Comparison of ENCODE assay signal across 24 cellular contexts in genomic region chr3:178072391-178072790, GRCh38.
DNase-seq lines count a peak whose midpoint lies in the region; ATAC-seq and TF ChIP-seq lines count a peak whose summit lies in the region.
"Had no signal": no experiment of that assay in that cellular context is flagged by ENCODE, and none has a peak within 500 bp of the region (broad histone marks: within the 10 kb centered on the region; RNA-seq: fewer than 3 reads in every experiment).

No MANE protein-coding gene starts in this region.

- H3K36me3 ChIP-seq in H7 (replicated peaks; ENCODE audit: control insufficient read depth, insufficient read depth, low read length) = no peaks in the 10 kb centered on the region
- H3K36me3 ChIP-seq: breast epithelium, SJSA1, tibial artery had no signal

- no peaks in the 10 kb centered on the region for H3K36me3 Mint-ChIP-seq in chondrocyte (ENCODE audit: low read depth)
- H3K36me3 Mint-ChIP-seq: CD8-positive, alpha-beta T cell had no signal

- peaks cover 25% of the 10 kb centered on the region for H3K4me1 Mint-ChIP-seq in chondrocyte (ENCODE audit: low read depth)

- peaks cover 2% of the 10 kb centered on the region for H3K9me3 Mint-ChIP-seq in chondrocyte (ENCODE audit: low read depth)
- H3K9me3 Mint-ChIP-seq: CD8-positive, alpha-beta T cell; neural crest cell had no signal

- no peak for ATAC-seq in HG02884 (IDR thresholded peaks at IDR 0.05; ENCODE audit: unreplicated experiment)
- ATAC-seq in HG02840 (IDR thresholded peaks at IDR 0.05; ENCODE audit: low FRiP score, unreplicated experiment) = no peak
- ATAC-seq: CD8-positive, alpha-beta T cell; left cardiac atrium; T-helper 17 cell had no signal

- no peaks in the 10 kb centered on the region for H3K27me3 Mint-ChIP-seq in chondrocyte (ENCODE audit: low read depth)

- no peaks in the 10 kb centered on the region for H3K27me3 ChIP-seq in H7 (ENCODE audit: control insufficient read depth, insufficient read depth, low read length)
- H3K27me3 ChIP-seq: breast epithelium, SJSA1, tibial artery had no signal

- peak; percentile 52 for DNase-seq in AG10803 (ENCODE audit: low read depth)
- peak; percentile 8 for DNase-seq in DMS79 treated with DMSO at 0.1 percent for 48 hours (lab: John Stamatoyannopoulos, UW)
- no peak for DNase-seq in chondrocyte (ENCODE audit: low spot score)
- DNase-seq in middle frontal gyrus (ENCODE audit: extremely low spot score, low spot score) = peak; percentile 32
- DNase-seq in activated CD4-positive, alpha-beta T cell treated with anti-CD3 and anti-CD28 coated beads for 4 hours = no peak
- DNase-seq in H7 = no peak
- DNase-seq: activated CD8-positive, alpha-beta memory T cell treated with anti-CD3 and anti-CD28 coated beads, Interleukin-2, amount 50 U/mL, for 4 hours; activated effector memory CD4-positive, alpha-beta T cell treated with Interleukin-2 at 50 U/mL for 16 hours; CD8-positive, alpha-beta T cell; DND-41; erythroblast; KG1; left cardiac atrium; NCI-H2029; NCI-H82; small intestine; stimulated activated naive CD4-positive, alpha-beta T cell treated with Interleukin-2 at 50 U/mL for 16 hours; T-helper 17 cell; tibial artery had no signal

- no peak overlapping the region for H3K4me3 ChIP-seq in AG10803 (ENCODE audit: low read length)
- H3K4me3 ChIP-seq in H7 (ENCODE audit: insufficient read depth, low read depth, low read length) = no peak overlapping the region
- H3K4me3 ChIP-seq: breast epithelium, SJSA1, tibial artery had no signal

- no peak overlapping the region for H3K4me3 Mint-ChIP-seq in chondrocyte (ENCODE audit: unreplicated experiment)
- H3K4me3 Mint-ChIP-seq: CD8-positive, alpha-beta T cell; neural crest cell; T-helper 17 cell had no signal

- TF ChIP-seq CTCF in AG10803 (conservative IDR thresholded peaks at IDR 0.05; ENCODE audit: low read length) (no peak), chondrocyte (IDR thresholded peaks at IDR 0.05) (no peak)

- H3K27ac Mint-ChIP-seq in chondrocyte (ENCODE audit: unreplicated experiment) = peak overlapping the region; percentile 75
- H3K27ac Mint-ChIP-seq: CD8-positive, alpha-beta T cell; T-helper 17 cell had no signal

Comparison
In these comparisons a context has a peak if more than half of its experiments do, and no peak if none do; other contexts are left out.
1. DNase-seq: peak in AG10803 (single experiment), DMS79 treated with DMSO at 0.1 percent for 48 hours (single experiment) and middle frontal gyrus (single experiment); none in chondrocyte (single experiment), activated CD4-positive, alpha-beta T cell treated with anti-CD3 and anti-CD28 coated beads for 4 hours (0 of 2) and H7 (single experiment).